14 cellular contexts compared by ENCODE assay signal in genomic region chr12:48185181-48185919, GRCh38. TPM values are rescaled to one million over a fixed set of nuclear protein-coding genes. Genes with fewer than 3 reads are reported as not detected.
DNase-seq lines count a peak whose midpoint lies in the region; ATAC-seq and TF ChIP-seq lines count a peak whose summit lies in the region.
"Had no signal": no experiment of that assay in that cellular context is flagged by ENCODE, and none has a peak within 500 bp of the region (broad histone marks: within the 10 kb centered on the region; RNA-seq: fewer than 3 reads in every experiment).

No MANE protein-coding gene starts in this region.

- H3F3A ChIP-seq in neural progenitor cell (ENCODE audit: low read depth), result peaks cover 36% of the 10 kb centered on the region

- H3K9me3 ChIP-seq in endocrine pancreas (ENCODE audit: control insufficient read depth, low read length) (no peaks in the 10 kb centered on the region), neural progenitor cell (ENCODE audit: low read depth) (no peaks in the 10 kb centered on the region)
- H3K9me3 ChIP-seq: stomach had no signal

- H3K4me3 ChIP-seq in endocrine pancreas (ENCODE audit: control insufficient read depth, insufficient read depth, low read length), result peak overlapping the region; percentile 28
- H3K4me3 ChIP-seq in neural progenitor cell, result peak overlapping the region; percentile 76
- H3K4me3 ChIP-seq: K562 had no signal

- H3K27me3 ChIP-seq in endocrine pancreas (ENCODE audit: control insufficient read depth, insufficient read depth, low read length) (no peaks in the 10 kb centered on the region), neural progenitor cell (peaks cover 71% of the 10 kb centered on the region)

- H3K9ac ChIP-seq in endocrine pancreas (ENCODE audit: control insufficient read depth, insufficient read depth, low read length), result no peak overlapping the region
- H3K9ac ChIP-seq in neural progenitor cell, result no peak overlapping the region

- peak overlapping the region; percentile 79 for H3K4me2 ChIP-seq in neural progenitor cell

- H3K4me1 Mint-ChIP-seq in neural progenitor cell, result peaks cover 31% of the 10 kb centered on the region

- H3K4me3 Mint-ChIP-seq in neural progenitor cell, result peak overlapping the region; percentile 91

- H3K27ac Mint-ChIP-seq in neural progenitor cell, result peak overlapping the region; percentile 77

- TF ChIP-seq CTCF in neural progenitor cell (IDR thresholded peaks at IDR 0.05), result no peak

- peak; percentile 30 for DNase-seq in Daoy (ENCODE audit: low read depth)
- DNase-seq in M059J (ENCODE audit: low read depth), result peak; percentile 19
- peak; percentile 52 for DNase-seq in neural progenitor cell (ENCODE audit: low spot score)
- DNase-seq in inferior parietal cortex (ENCODE audit: extremely low spot score), result no peak
- no peak for DNase-seq in superior temporal gyrus (ENCODE audit: extremely low spot score)
- DNase-seq: activated gamma-delta T cell; stimulated activated CD4-positive, alpha-beta T cell treated with anti-CD3 and anti-CD28 coated beads, Interleukin-12 subunit alpha, Interleukin-12 subunit beta, amount 100 ng/mL, for 4 hours; stomach; T1000 had no signal

- peak overlapping the region; percentile 93 for H2AFZ ChIP-seq in neural progenitor cell (replicated peaks)

- H4K20me1 ChIP-seq in neural progenitor cell (ENCODE audit: low read depth), result no peaks in the 10 kb centered on the region

- ATAC-seq in HG02885 (IDR thresholded peaks at IDR 0.05; ENCODE audit: poor library complexity, unreplicated experiment) (no peak), HG03135 (IDR thresholded peaks at IDR 0.05; ENCODE audit: unreplicated experiment) (no peak)

- H3K79me2 ChIP-seq in neural progenitor cell (ENCODE audit: low read depth), result no peaks in the 10 kb centered on the region

- no peaks in the 10 kb centered on the region for H3K4me1 ChIP-seq in endocrine pancreas (ENCODE audit: control insufficient read depth, insufficient read depth, low read length)
- H3K4me1 ChIP-seq in neural progenitor cell, result peaks cover 23% of the 10 kb centered on the region

- H3K27ac ChIP-seq in neural progenitor cell, result no peak overlapping the region
- H3K27ac ChIP-seq: stomach had no signal

- H3K9me3 Mint-ChIP-seq in neural progenitor cell, result no peaks in the 10 kb centered on the region

- H3K27me3 Mint-ChIP-seq in neural progenitor cell (ENCODE audit: insufficient read depth, low read depth), result peaks cover 14% of the 10 kb centered on the region

- H3K36me3 ChIP-seq in endocrine pancreas (ENCODE audit: control insufficient read depth, insufficient read depth, low read length), result no peaks in the 10 kb centered on the region
- no peaks in the 10 kb centered on the region for H3K36me3 ChIP-seq in neural progenitor cell
- H3K36me3 ChIP-seq: stomach had no signal

- no peaks in the 10 kb centered on the region for H3K36me3 Mint-ChIP-seq in neural progenitor cell

RNA-seq across cellular contexts. Expression of gene CCDC184, which starts 1.9 kb away (rescaled TPM):
- total RNA-seq in Daoy (2014; rRNA removed; shearing (Covaris generic)), result 0.40 and 0.51 TPM in 2 replicates
- total RNA-seq in M059J (2014; rRNA removed; shearing (Covaris generic)), result 0.12 TPM in 1 of 2 replicates, not detected in the other
- 0.28 and 1.1 TPM in 2 replicates for total RNA-seq in neural progenitor cell (ENCODE audit: low replicate concordance)

RNA-seq across cellular contexts. Expression of gene OR10AD1, which starts 17.7 kb away (rescaled TPM):
- total RNA-seq in Daoy (2014; rRNA removed; shearing (Covaris generic)), result not detected in 2 replicates
- total RNA-seq in M059J (2014; rRNA removed; shearing (Covaris generic)), result not detected in 2 replicates
- total RNA-seq in neural progenitor cell (ENCODE audit: low replicate concordance), result not detected in 2 replicates
- total RNA-seq: K562, lower leg skin, stomach had no signal

RNA-seq across cellular contexts. Expression of gene ASB8, which starts 28.0 kb away (rescaled TPM):
- total RNA-seq in Daoy (2014; rRNA removed; shearing (Covaris generic)), result 21.2 and 26.6 TPM in 2 replicates
- total RNA-seq in M059J (2014; rRNA removed; shearing (Covaris generic)), result 23.9 and 43.6 TPM in 2 replicates
- total RNA-seq in neural progenitor cell (ENCODE audit: low replicate concordance), result 4.2 and 5.9 TPM in 2 replicates

Comparison
In these comparisons a context has a peak if more than half of its experiments do, and no peak if none do; other contexts are left out.
1. DNase-seq: peak in Daoy (single experiment), M059J (single experiment) and neural progenitor cell (single experiment); none in inferior parietal cortex (single experiment) and superior temporal gyrus (single experiment).